In genomic region chr10:74968621-74969019, GRCh38 we compare ENCODE assay signal across 14 cellular contexts.
DNase-seq lines count a peak whose midpoint lies in the region; ATAC-seq and TF ChIP-seq lines count a peak whose summit lies in the region.
"Had no signal": no experiment of that assay in that cellular context is flagged by ENCODE, and none has a peak within 500 bp of the region (broad histone marks: within the 10 kb centered on the region; RNA-seq: fewer than 3 reads in every experiment).

No MANE protein-coding gene starts in this region.

- no peak for DNase-seq in stimulated activated naive CD8-positive, alpha-beta T cell treated with anti-CD3 and anti-CD28 coated beads, Interleukin-15, Interleukin-2, amounts not matched to agents 100 U/mL and 50 U/mL, for 24 hours
- no peak for DNase-seq in hepatocyte (ENCODE audit: low spot score)
- DNase-seq in endothelial cell (ENCODE audit: low spot score), result no peak
- DNase-seq in caudate nucleus (lab: John Stamatoyannopoulos, UW), result no peak
- no peak for DNase-seq in stimulated activated CD4-positive, alpha-beta T cell treated with anti-CD3 and anti-CD28 coated beads, Interleukin-12 subunit alpha, Interleukin-12 subunit beta, amount 100 ng/mL, for 4 hours
- DNase-seq: activated CD4-positive, CD25-positive, alpha-beta regulatory T cell; islet precursor cell; NCI-H2107; stimulated activated CD4-positive, alpha-beta T cell treated with anti-CD3 and anti-CD28 coated beads, Interleukin-4, amount 100 ng/mL, for 1 hour had no signal

- no peak overlapping the region for H2AFZ ChIP-seq in OCI-LY1 (ENCODE audit: low read length)
- no peak overlapping the region for H2AFZ ChIP-seq in hepatocyte

- no peaks in the 10 kb centered on the region for H3K9me3 ChIP-seq in OCI-LY1 (ENCODE audit: low read length)
- H3K9me3 ChIP-seq in hepatocyte (ENCODE audit: low read depth), result no peaks in the 10 kb centered on the region
- H3K9me3 ChIP-seq: right atrium auricular region had no signal

- 0 out of 2 replicates have a peak, but pooled peaks cover 11% of the 10 kb centered on the region for H3K79me2 ChIP-seq in OCI-LY1 (ENCODE audit: insufficient read depth, low read length)
- peaks cover 17% of the 10 kb centered on the region for H3K79me2 ChIP-seq in hepatocyte

- H3K4me3 Mint-ChIP-seq in stimulated activated naive CD8-positive, alpha-beta T cell treated with anti-CD3 and anti-CD28 coated beads, Interleukin-15, Interleukin-2, amounts not matched to agents 100 ng/mL and 50 ng/mL, for 24 hours, result peak overlapping the region; percentile 61
- H3K4me3 Mint-ChIP-seq in endothelial cell (ENCODE audit: unreplicated experiment), result no peak overlapping the region

- peaks cover 71% of the 10 kb centered on the region for H3K4me1 Mint-ChIP-seq in stimulated activated naive CD8-positive, alpha-beta T cell treated with anti-CD3 and anti-CD28 coated beads, Interleukin-15, Interleukin-2, amounts not matched to agents 100 ng/mL and 50 ng/mL, for 24 hours (ENCODE audit: low read depth)
- peaks cover 4% of the 10 kb centered on the region for H3K4me1 Mint-ChIP-seq in endothelial cell (ENCODE audit: unreplicated experiment)

- peaks cover 5% of the 10 kb centered on the region for H3K9me3 Mint-ChIP-seq in stimulated activated naive CD8-positive, alpha-beta T cell treated with anti-CD3 and anti-CD28 coated beads, Interleukin-15, Interleukin-2, amounts not matched to agents 100 ng/mL and 50 ng/mL, for 24 hours
- no peaks in the 10 kb centered on the region for H3K9me3 Mint-ChIP-seq in endothelial cell (ENCODE audit: unreplicated experiment)

- no peaks in the 10 kb centered on the region for H3F3A ChIP-seq in OCI-LY1 (ENCODE audit: insufficient read depth, low read length)

- H3K4me2 ChIP-seq in OCI-LY1 (ENCODE audit: low read length) (no peak overlapping the region), hepatocyte (peak overlapping the region; percentile 2)

- peak overlapping the region; percentile 84 for H3K27ac Mint-ChIP-seq in stimulated activated naive CD8-positive, alpha-beta T cell treated with anti-CD3 and anti-CD28 coated beads, Interleukin-15, Interleukin-2, amounts not matched to agents 100 ng/mL and 50 ng/mL, for 24 hours
- no peak overlapping the region for H3K27ac Mint-ChIP-seq in endothelial cell (ENCODE audit: unreplicated experiment)

- no peak for ATAC-seq in stimulated activated naive CD8-positive, alpha-beta T cell treated with anti-CD3 and anti-CD28 coated beads, Interleukin-15, Interleukin-2, amounts not matched to agents 100 U/mL and 50 U/mL, for 24 hours
- no peak for ATAC-seq in HG02852 (IDR thresholded peaks at IDR 0.05; ENCODE audit: unreplicated experiment)
- ATAC-seq: K562 had no signal

- no peaks in the 10 kb centered on the region for H3K27me3 Mint-ChIP-seq in stimulated activated naive CD8-positive, alpha-beta T cell treated with anti-CD3 and anti-CD28 coated beads, Interleukin-15, Interleukin-2, amounts not matched to agents 100 ng/mL and 50 ng/mL, for 24 hours
- H3K27me3 Mint-ChIP-seq in endothelial cell (ENCODE audit: unreplicated experiment), result no peaks in the 10 kb centered on the region

- 63% methylated on average over 4 of the region's 4 CpGs for WGBS in hepatocyte (ENCODE audit: low lambda C conversion rate, missing lambda C conversion rate)

- no peak for TF ChIP-seq CTCF in OCI-LY1 (IDR thresholded peaks at IDR 0.05; ENCODE audit: low read length)
- TF ChIP-seq CTCF in hepatocyte (IDR thresholded peaks at IDR 0.05; ENCODE audit: poor library complexity), result no peak
- no peak for TF ChIP-seq CTCF in endothelial cell (IDR thresholded peaks at IDR 0.05; ENCODE audit: unreplicated experiment)

- H4K20me1 ChIP-seq in OCI-LY1 (ENCODE audit: insufficient read depth, low read length), result no peaks in the 10 kb centered on the region
- no peaks in the 10 kb centered on the region for H4K20me1 ChIP-seq in hepatocyte (ENCODE audit: insufficient read depth, poor library complexity, severe bottlenecking)

- peaks cover 29% of the 10 kb centered on the region for H3K36me3 Mint-ChIP-seq in stimulated activated naive CD8-positive, alpha-beta T cell treated with anti-CD3 and anti-CD28 coated beads, Interleukin-15, Interleukin-2, amounts not matched to agents 100 ng/mL and 50 ng/mL, for 24 hours (ENCODE audit: low read depth)
- H3K36me3 Mint-ChIP-seq in endothelial cell (ENCODE audit: low read depth, unreplicated experiment), result no peaks in the 10 kb centered on the region

- no peak overlapping the region for H3K4me3 ChIP-seq in OCI-LY1 (ENCODE audit: low read depth, low read length, poor library complexity, severe bottlenecking)
- no peak overlapping the region for H3K4me3 ChIP-seq in hepatocyte
- H3K4me3 ChIP-seq: K562, right atrium auricular region had no signal

- no peak overlapping the region for H3K9ac ChIP-seq in OCI-LY1 (ENCODE audit: low read length)

- H3K36me3 ChIP-seq in OCI-LY1 (ENCODE audit: insufficient read depth, low read length) (peaks cover 12% of the 10 kb centered on the region; the same call in 1 of the 2 replicates), hepatocyte (replicated peaks; ENCODE audit: insufficient read depth, low read depth) (no peaks in the 10 kb centered on the region)
- H3K36me3 ChIP-seq: right atrium auricular region had no signal

- H3K27me3 ChIP-seq in OCI-LY1 (ENCODE audit: insufficient read depth, low read length), result no peaks in the 10 kb centered on the region
- no peaks in the 10 kb centered on the region for H3K27me3 ChIP-seq in hepatocyte
- H3K27me3 ChIP-seq: right atrium auricular region had no signal

- H3K27ac ChIP-seq in OCI-LY1 (ENCODE audit: low read depth, low read length, poor library complexity, severe bottlenecking) (peak overlapping the region; percentile 45), hepatocyte (no peak overlapping the region), caudate nucleus (ENCODE audit: low read depth, low read length) (no peak overlapping the region)
- H3K27ac ChIP-seq: right atrium auricular region had no signal

- H3K9me2 ChIP-seq in OCI-LY1 (ENCODE audit: low read depth, low read length) (no peaks in the 10 kb centered on the region), hepatocyte (replicated peaks; ENCODE audit: insufficient read depth) (no peaks in the 10 kb centered on the region)

- peaks cover 16% of the 10 kb centered on the region for H3K4me1 ChIP-seq in OCI-LY1 (ENCODE audit: insufficient read depth, low read length, severe bottlenecking)
- H3K4me1 ChIP-seq in hepatocyte (ENCODE audit: insufficient read depth), result peaks cover 14% of the 10 kb centered on the region
